ENCODE assay signal across 8 cellular contexts in the genomic region with DNA sequence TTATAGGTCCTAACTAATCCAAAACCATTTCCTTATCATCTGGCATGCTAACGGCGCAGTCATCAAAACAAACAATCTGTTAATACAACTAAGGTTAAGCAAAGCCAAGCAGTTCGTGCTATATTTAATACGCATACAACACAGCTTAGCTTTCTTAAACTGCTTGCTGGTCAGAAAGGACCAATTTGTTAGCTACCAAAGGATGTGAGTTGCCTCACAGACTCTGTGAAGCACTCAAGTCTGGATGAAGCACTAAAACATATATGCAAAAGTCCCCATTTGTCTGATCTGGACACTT.
DNase-seq lines count a peak whose midpoint lies in the region; ATAC-seq and TF ChIP-seq lines count a peak whose summit lies in the region.

No MANE protein-coding gene starts in this region.

- intact Hi-C loops in psoas muscle (cut with DNase I), result no loop called here

- H3K27me3 ChIP-seq in BLaER1 treated with 17β-estradiol and CSF1 and Interleukin-3, amounts not matched to agents 10 nM and 100 nM, result no peaks in the 10 kb centered on the region
- H3K27me3 ChIP-seq in psoas muscle (ENCODE audit: insufficient read depth in 3 of 3, low read length in 2 of 3), result no peaks in the 10 kb centered on the region

- H3K36me3 ChIP-seq in BLaER1 treated with 17β-estradiol and CSF1 and Interleukin-3, amounts not matched to agents 10 nM and 100 nM, result peaks cover 94 to 100% (median 99%) of the 10 kb centered on the region in 11 experiments
- no peaks in the 10 kb centered on the region for H3K36me3 ChIP-seq in psoas muscle (ENCODE audit: insufficient read depth in 1 of 2, low read depth in 1 of 2)

- H3K9ac ChIP-seq in BLaER1 treated with 17β-estradiol and CSF1 and Interleukin-3, amounts not matched to agents 10 nM and 100 nM, result peak overlapping the region in 5 of 11 experiments; percentile 4 to 60 (median 29); a peak in 6 of 22 replicates

- H3K9me3 ChIP-seq in BLaER1 treated with 17β-estradiol and CSF1 and Interleukin-3, amounts not matched to agents 10 nM and 100 nM (replicated peaks in 1 of 11), result no peaks in the 10 kb centered on the region
- H3K9me3 ChIP-seq in psoas muscle, result no peaks in the 10 kb centered on the region

- 16 to 31% (median 22%) methylated on average over 4 of the region's 4 CpGs for WGBS in psoas muscle, 3 donors

- no peak for TF ChIP-seq CTCF in WI38 (IDR thresholded peaks at IDR 0.05; ENCODE audit: low read depth, low read length)
- no peak for TF ChIP-seq CTCF in psoas muscle (IDR thresholded peaks at IDR 0.05)
- no peak for TF ChIP-seq CTCF in omental fat pad (IDR thresholded peaks at IDR 0.05)

- H3K27ac ChIP-seq in BLaER1 treated with 17β-estradiol and CSF1 and Interleukin-3, amounts not matched to agents 10 nM and 100 nM, result peak overlapping the region in 10 of 11 experiments; percentile 9 to 56 (median 30); a peak in 11 of 22 replicates
- peak overlapping the region; percentile 34 for H3K27ac ChIP-seq in psoas muscle

- DNase-seq in glomerular visceral epithelial cell (ENCODE audit: extremely low spot score) (peak; percentile 26), psoas muscle (no peak), omental fat pad (ENCODE audit: low spot score) (no peak), NCI-H1694 (lab: John Stamatoyannopoulos, UW) (no peak), activated gamma-delta T cell treated with Interleukin-2 at 50 U/mL for 16 hours (no peak)

- peak overlapping the region in 10 of 11 experiments; percentile 1 to 79 (median 37); a peak in 15 of 22 replicates for H3K4me2 ChIP-seq in BLaER1 treated with 17β-estradiol and CSF1 and Interleukin-3, amounts not matched to agents 10 nM and 100 nM

- peaks cover 100% of the 10 kb centered on the region in 11 experiments for H4K20me1 ChIP-seq in BLaER1 treated with 17β-estradiol and CSF1 and Interleukin-3, amounts not matched to agents 10 nM and 100 nM

- no peak for ATAC-seq in psoas muscle
- ATAC-seq in omental fat pad (ENCODE audit: low FRiP score), result no peak
- ATAC-seq in HG02973 (IDR thresholded peaks at IDR 0.05; ENCODE audit: unreplicated experiment), result no peak

- H3K4me1 ChIP-seq in BLaER1 treated with 17β-estradiol and CSF1 and Interleukin-3, amounts not matched to agents 10 nM and 100 nM, result peaks cover 61 to 100% (median 94%) of the 10 kb centered on the region in 10 experiments
- H3K4me1 ChIP-seq in psoas muscle, result peaks cover 44% of the 10 kb centered on the region

- H3K4me3 ChIP-seq in BLaER1 treated with 17β-estradiol and CSF1 and Interleukin-3, amounts not matched to agents 10 nM and 100 nM, result no peak overlapping the region
- peak overlapping the region; percentile 48 for H3K4me3 ChIP-seq in WI38 (ENCODE audit: low read depth, low read length)
- peak overlapping the region; percentile 49 for H3K4me3 ChIP-seq in psoas muscle

Comparison
In these comparisons a context has a peak if more than half of its experiments do, and no peak if none do; other contexts are left out.
1. H3K4me3 ChIP-seq: peak in WI38 (single experiment) and psoas muscle (single experiment); none in BLaER1 treated with 17β-estradiol and CSF1 and Interleukin-3, amounts not matched to agents 10 nM and 100 nM (0 of 10).